In genomic region chr5:74256947-74257573, GRCh38 we compare ENCODE assay signal across 16 cellular contexts.
DNase-seq lines count a peak whose midpoint lies in the region; ATAC-seq and TF ChIP-seq lines count a peak whose summit lies in the region.
"Had no signal": no experiment of that assay in that cellular context is flagged by ENCODE, and none has a peak within 500 bp of the region (broad histone marks: within the 10 kb centered on the region; RNA-seq: fewer than 3 reads in every experiment).

No MANE protein-coding gene starts in this region.

- peaks cover 4% of the 10 kb centered on the region for H3K27me3 Mint-ChIP-seq in nephron (ENCODE audit: low read depth)
- H3K27me3 Mint-ChIP-seq in activated T-helper 1 cell treated with anti-CD3 and anti-CD28 coated beads, Interleukin-12 subunit alpha, Interleukin-12 subunit beta, Interleukin-2, Interleukin-4 antibody, amounts not matched to agents 30 ng/mL and 10 ng/mL and 1 ng/mL, durations not matched to agents 14 hours and 24 hours and 36 hours (ENCODE audit: insufficient read depth), result peaks cover 15% of the 10 kb centered on the region

- H3K9me3 Mint-ChIP-seq in nephron, result no peaks in the 10 kb centered on the region
- H3K9me3 Mint-ChIP-seq in activated T-helper 1 cell treated with anti-CD3 and anti-CD28 coated beads, Interleukin-12 subunit alpha, Interleukin-12 subunit beta, Interleukin-2, Interleukin-4 antibody, amounts not matched to agents 30 ng/mL and 10 ng/mL and 1 ng/mL, durations not matched to agents 14 hours and 24 hours and 36 hours, result no peaks in the 10 kb centered on the region
- H3K9me3 Mint-ChIP-seq: stimulated activated effector memory CD8-positive, alpha-beta T cell treated with anti-CD3 and anti-CD28 coated beads, Interleukin-12 subunit alpha, Interleukin-12 subunit beta, amount 100 ng/mL, for 72 hours had no signal

- no peaks in the 10 kb centered on the region for H3K36me3 ChIP-seq in upper lobe of right lung
- H3K36me3 ChIP-seq: prostate gland had no signal

- H3K36me3 Mint-ChIP-seq in nephron (ENCODE audit: low read depth), result no peaks in the 10 kb centered on the region
- H3K36me3 Mint-ChIP-seq in activated T-helper 1 cell treated with anti-CD3 and anti-CD28 coated beads, Interleukin-12 subunit alpha, Interleukin-12 subunit beta, Interleukin-2, Interleukin-4 antibody, amounts not matched to agents 30 ng/mL and 10 ng/mL and 1 ng/mL, durations not matched to agents 14 hours and 24 hours and 36 hours (ENCODE audit: low read depth), result no peaks in the 10 kb centered on the region
- H3K36me3 Mint-ChIP-seq: stimulated activated effector memory CD8-positive, alpha-beta T cell treated with anti-CD3 and anti-CD28 coated beads, Interleukin-12 subunit alpha, Interleukin-12 subunit beta, amount 100 ng/mL, for 72 hours had no signal

- peaks cover 11% of the 10 kb centered on the region for H3K4me1 ChIP-seq in upper lobe of right lung
- H3K4me1 ChIP-seq: prostate gland had no signal

- peaks cover 82% of the 10 kb centered on the region for H3K4me1 Mint-ChIP-seq in nephron
- H3K4me1 Mint-ChIP-seq in activated T-helper 1 cell treated with anti-CD3 and anti-CD28 coated beads, Interleukin-12 subunit alpha, Interleukin-12 subunit beta, Interleukin-2, Interleukin-4 antibody, amounts not matched to agents 30 ng/mL and 10 ng/mL and 1 ng/mL, durations not matched to agents 14 hours and 24 hours and 36 hours (ENCODE audit: low read depth), result no peaks in the 10 kb centered on the region
- H3K4me1 Mint-ChIP-seq: stimulated activated effector memory CD8-positive, alpha-beta T cell treated with anti-CD3 and anti-CD28 coated beads, Interleukin-12 subunit alpha, Interleukin-12 subunit beta, amount 100 ng/mL, for 72 hours; T-helper 17 cell had no signal

- intact Hi-C loops in upper lobe of right lung (cut with DNase I), result no loop called here
- intact Hi-C loops in activated T-helper 1 cell treated with anti-CD3 and anti-CD28 coated beads, Interleukin-12 subunit alpha, Interleukin-12 subunit beta, Interleukin-2, Interleukin-4 antibody, amounts not matched to agents 30 ng/mL and 10 ng/mL and 1 ng/mL, durations not matched to agents 14 hours and 24 hours and 36 hours (cut with micrococcal nuclease), result no loop called here

- H3K27ac Mint-ChIP-seq in nephron, result peak overlapping the region; percentile 96 to 100 (median 98)
- no peak overlapping the region for H3K27ac Mint-ChIP-seq in activated T-helper 1 cell treated with anti-CD3 and anti-CD28 coated beads, Interleukin-12 subunit alpha, Interleukin-12 subunit beta, Interleukin-2, Interleukin-4 antibody, amounts not matched to agents 30 ng/mL and 10 ng/mL and 1 ng/mL, durations not matched to agents 14 hours and 24 hours and 36 hours
- H3K27ac Mint-ChIP-seq: stimulated activated effector memory CD8-positive, alpha-beta T cell treated with anti-CD3 and anti-CD28 coated beads, Interleukin-12 subunit alpha, Interleukin-12 subunit beta, amount 100 ng/mL, for 72 hours; T-helper 17 cell had no signal

- H3K4me3 ChIP-seq in fibroblast of pulmonary artery (replicated peaks; ENCODE audit: low read depth, low read length) (no peak overlapping the region), upper lobe of right lung (no peak overlapping the region)
- H3K4me3 ChIP-seq: lung, prostate gland had no signal

- DNase-seq in NCI-H446 treated with DMSO at 0.1 percent for 48 hours (lab: John Stamatoyannopoulos, UW) (peak; percentile 68), fibroblast of pulmonary artery (ENCODE audit: low read depth) (peak; percentile 18), upper lobe of right lung (no peak), DMS79 (lab: John Stamatoyannopoulos, UW) (no peak)
- DNase-seq in activated T-helper 1 cell treated with anti-CD3 and anti-CD28 coated beads, Interleukin-12 subunit alpha, Interleukin-12 subunit beta, Interleukin-2, Interleukin-4 antibody, amounts not matched to agents 30 ng/mL and 10 ng/mL and 1 ng/mL, durations not matched to agents 14 hours and 24 hours and 36 hours (ENCODE audit: low spot score), result no peak
- DNase-seq in activated CD4-positive, alpha-beta T cell treated with anti-CD3 and anti-CD28 coated beads, Interleukin-2, amount 50 U/mL, for 4 hours, result no peak
- DNase-seq: activated CD4-positive, alpha-beta T cell treated with anti-CD3 and anti-CD28 coated beads, Interleukin-2, amount 50 U/mL, for 48 hours; hippocampal formation; NCI-H1092; NCI-H345; stimulated activated CD4-positive, alpha-beta T cell treated with anti-CD3 and anti-CD28 coated beads, Interleukin-2, amount 100 ng/mL, for 48 hours; T-helper 17 cell had no signal

- TF ChIP-seq CTCF in fibroblast of pulmonary artery (IDR thresholded peaks at IDR 0.05; ENCODE audit: low read length, missing control alignments) (no peak), nephron (IDR thresholded peaks at IDR 0.05; ENCODE audit: unreplicated experiment in 3 of 3) (no peak), upper lobe of right lung (IDR thresholded peaks at IDR 0.05) (no peak)

- H3K27me3 ChIP-seq in upper lobe of right lung, result no peaks in the 10 kb centered on the region

- H3K9me3 ChIP-seq in upper lobe of right lung, result no peaks in the 10 kb centered on the region
- H3K9me3 ChIP-seq: prostate gland had no signal

- peak overlapping the region; percentile 14 for H3K27ac ChIP-seq in upper lobe of right lung
- H3K27ac ChIP-seq: prostate gland had no signal

- peak overlapping the region; percentile 2 to 44 (median 38) for H3K4me3 Mint-ChIP-seq in nephron
- no peak overlapping the region for H3K4me3 Mint-ChIP-seq in activated T-helper 1 cell treated with anti-CD3 and anti-CD28 coated beads, Interleukin-12 subunit alpha, Interleukin-12 subunit beta, Interleukin-2, Interleukin-4 antibody, amounts not matched to agents 30 ng/mL and 10 ng/mL and 1 ng/mL, durations not matched to agents 14 hours and 24 hours and 36 hours
- H3K4me3 Mint-ChIP-seq: stimulated activated effector memory CD8-positive, alpha-beta T cell treated with anti-CD3 and anti-CD28 coated beads, Interleukin-12 subunit alpha, Interleukin-12 subunit beta, amount 100 ng/mL, for 72 hours; T-helper 17 cell had no signal

- ATAC-seq in upper lobe of right lung, result peak; percentile 37
- ATAC-seq: stimulated activated effector memory CD8-positive, alpha-beta T cell treated with anti-CD3 and anti-CD28 coated beads, Interleukin-12 subunit alpha, Interleukin-12 subunit beta, amount 100 ng/mL, for 72 hours; T-helper 17 cell had no signal

Comparison
In these comparisons a context has a peak if more than half of its experiments do, and no peak if none do; other contexts are left out.
1. DNase-seq: peak in NCI-H446 treated with DMSO at 0.1 percent for 48 hours (single experiment) and fibroblast of pulmonary artery (single experiment); none in upper lobe of right lung (single experiment), activated T-helper 1 cell treated with anti-CD3 and anti-CD28 coated beads, Interleukin-12 subunit alpha, Interleukin-12 subunit beta, Interleukin-2, Interleukin-4 antibody, amounts not matched to agents 30 ng/mL and 10 ng/mL and 1 ng/mL, durations not matched to agents 14 hours and 24 hours and 36 hours (single experiment), activated CD4-positive, alpha-beta T cell treated with anti-CD3 and anti-CD28 coated beads, Interleukin-2, amount 50 U/mL, for 4 hours (0 of 2) and DMS79 (single experiment).